In genomic region chr2:180695570-180695969, GRCh38 we compare ENCODE assay signal across 16 cellular contexts.
"Had no signal": no experiment of that assay in that cellular context is flagged by ENCODE, and none has a peak within 500 bp of the region (broad histone marks: within the 10 kb centered on the region; RNA-seq: fewer than 3 reads in every experiment).

No MANE protein-coding gene starts in this region.

- DNase-seq: activated CD4-positive, alpha-beta T cell treated with anti-CD3 and anti-CD28 coated beads, Interleukin-2, amount 50 U/mL, for 1 hour; activated naive CD4-positive, alpha-beta T cell; activated naive CD8-positive, alpha-beta T cell treated with anti-CD3 and anti-CD28 coated beads, Interleukin-2, amount 10 ng/mL, durations not matched to agents 7 days and 5 days; anterior cingulate cortex; cortex of kidney; effector CD8-positive, alpha-beta T cell; left ventricle myocardium inferior; mucosa of descending colon; naive thymus-derived CD8-positive, alpha-beta T cell; posterior cingulate gyrus; retina; stimulated activated CD4-positive, alpha-beta T cell treated with anti-CD3 and anti-CD28 coated beads, Interleukin-4, amount 100 ng/mL, for 24 hours; stimulated activated CD8-positive, alpha-beta memory T cell treated with anti-CD3 and anti-CD28 coated beads, Interleukin-4, amount 100 ng/mL, for 48 hours; stimulated activated naive CD8-positive, alpha-beta T cell treated with anti-CD3 and anti-CD28 coated beads, Interleukin-15, Interleukin-2, amounts not matched to agents 100 U/mL and 50 U/mL, for 24 hours; transverse colon had no signal

- H3K4me3 ChIP-seq: left ventricle myocardium inferior, mucosa of descending colon, transverse colon, vagina had no signal

- H3K4me1 Mint-ChIP-seq: activated naive CD8-positive, alpha-beta T cell treated with anti-CD3 and anti-CD28 coated beads, Interleukin-2, amount 10 ng/mL, durations not matched to agents 7 days and 5 days; naive thymus-derived CD8-positive, alpha-beta T cell had no signal

- H3K27me3 Mint-ChIP-seq: activated naive CD8-positive, alpha-beta T cell treated with anti-CD3 and anti-CD28 coated beads, Interleukin-2, amount 10 ng/mL, durations not matched to agents 7 days and 5 days had no signal

- H3K36me3 ChIP-seq: left ventricle myocardium inferior, transverse colon, vagina had no signal

- H3K4me1 ChIP-seq: left ventricle myocardium inferior had no signal

- H3K27ac Mint-ChIP-seq: activated naive CD8-positive, alpha-beta T cell treated with anti-CD3 and anti-CD28 coated beads, Interleukin-2, amount 10 ng/mL, durations not matched to agents 7 days and 5 days; naive thymus-derived CD8-positive, alpha-beta T cell had no signal

- H3K4me3 Mint-ChIP-seq: activated naive CD8-positive, alpha-beta T cell treated with anti-CD3 and anti-CD28 coated beads, Interleukin-2, amount 10 ng/mL, durations not matched to agents 7 days and 5 days; naive thymus-derived CD8-positive, alpha-beta T cell had no signal

- H3K9me3 Mint-ChIP-seq: activated naive CD8-positive, alpha-beta T cell treated with anti-CD3 and anti-CD28 coated beads, Interleukin-2, amount 10 ng/mL, durations not matched to agents 7 days and 5 days; naive thymus-derived CD8-positive, alpha-beta T cell had no signal

- H3K36me3 Mint-ChIP-seq: activated naive CD8-positive, alpha-beta T cell treated with anti-CD3 and anti-CD28 coated beads, Interleukin-2, amount 10 ng/mL, durations not matched to agents 7 days and 5 days; naive thymus-derived CD8-positive, alpha-beta T cell had no signal

- H3K27me3 ChIP-seq: transverse colon, vagina had no signal

- H3K9me3 ChIP-seq: left ventricle myocardium inferior, mucosa of descending colon, transverse colon, vagina had no signal

- H3K27ac ChIP-seq: left ventricle myocardium inferior, transverse colon, vagina had no signal

- ATAC-seq: mucosa of descending colon; naive thymus-derived CD8-positive, alpha-beta T cell; stimulated activated naive CD8-positive, alpha-beta T cell treated with anti-CD3 and anti-CD28 coated beads, Interleukin-15, Interleukin-2, amounts not matched to agents 100 U/mL and 50 U/mL, for 24 hours had no signal
